In the genomic region with DNA sequence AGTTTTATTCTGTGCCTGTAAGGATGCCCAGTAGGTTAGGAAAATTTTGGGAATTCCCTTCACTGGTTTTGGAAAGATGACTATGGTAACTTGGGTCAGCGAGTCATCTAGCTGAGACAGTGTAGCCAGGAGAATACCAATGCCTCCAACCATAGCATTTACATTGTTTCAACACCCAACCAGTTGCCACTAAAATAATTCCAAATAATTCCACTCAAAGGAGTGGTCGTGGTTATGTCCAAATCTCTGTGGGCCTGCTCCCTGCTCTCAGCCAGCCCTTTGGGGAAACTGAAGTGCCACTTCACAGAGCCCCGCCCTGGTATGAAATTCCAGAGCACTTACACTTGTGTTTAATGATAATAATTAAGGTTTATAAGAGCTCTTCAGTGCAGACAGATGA, we compare ENCODE assay signal across 21 cellular contexts.
DNase-seq lines count a peak whose midpoint lies in the region; ATAC-seq, FAIRE-seq and TF ChIP-seq lines count a peak whose summit lies in the region.
"Had no signal": no experiment of that assay in that cellular context is flagged by ENCODE, and none has a peak within 500 bp of the region (broad histone marks: within the 10 kb centered on the region; RNA-seq: fewer than 3 reads in every experiment).

No MANE protein-coding gene starts in this region.

- no peak overlapping the region for H3K4me3 Mint-ChIP-seq in activated naive CD8-positive, alpha-beta T cell treated with anti-CD3 and anti-CD28 coated beads, Interleukin-2, amount 50 U/mL, for 24 hours
- H3K4me3 Mint-ChIP-seq: naive thymus-derived CD8-positive, alpha-beta T cell; T-helper 2 cell treated with Interferon-gamma antibody and Interleukin-4, amounts not matched to agents 5 μg/mL and 100 μg/mL, for 36 hours had no signal

- intact Hi-C loops in heart right ventricle (cut with DNase I), result no loop called here

- no peaks in the 10 kb centered on the region for H3K27me3 ChIP-seq in MG63
- no peaks in the 10 kb centered on the region for H3K27me3 ChIP-seq in bronchial epithelial cell (ENCODE audit: control insufficient read depth, insufficient read depth, low read length)
- H3K27me3 ChIP-seq in osteoblast (ENCODE audit: insufficient read depth, low read length), result no peaks in the 10 kb centered on the region
- no peaks in the 10 kb centered on the region for H3K27me3 ChIP-seq in heart right ventricle
- H3K27me3 ChIP-seq: BLaER1, gastroesophageal sphincter, SJSA1 had no signal

- 65 to 72% methylated on average over 3 of the region's 3 CpGs for WGBS in heart right ventricle, 2 donors

- H3K27ac Mint-ChIP-seq in activated naive CD8-positive, alpha-beta T cell treated with anti-CD3 and anti-CD28 coated beads, Interleukin-2, amount 50 U/mL, for 24 hours, result no peak overlapping the region
- H3K27ac Mint-ChIP-seq: activated T-helper 2 cell treated with anti-CD3 and anti-CD28 coated beads, Interferon-gamma antibody, Interleukin-2, Interleukin-4, amounts not matched to agents 10 μg/mL and 5 μg/mL and 100 μg/mL, durations not matched to agents 14 hours and 24 hours and 36 hours; naive thymus-derived CD8-positive, alpha-beta T cell; T-helper 2 cell treated with Interferon-gamma antibody and Interleukin-4, amounts not matched to agents 5 μg/mL and 100 μg/mL, for 36 hours had no signal

- H3K4me1 ChIP-seq in osteoblast (ENCODE audit: insufficient read depth, low read length), result no peaks in the 10 kb centered on the region
- H3K4me1 ChIP-seq in heart right ventricle, result no peaks in the 10 kb centered on the region
- H3K4me1 ChIP-seq: gastroesophageal sphincter had no signal

- no peak overlapping the region for H3K4me2 ChIP-seq in osteoblast (ENCODE audit: insufficient read depth, low read length)
- H3K4me2 ChIP-seq: BLaER1 had no signal

- no peak for ATAC-seq in heart right ventricle
- ATAC-seq in activated naive CD8-positive, alpha-beta T cell treated with anti-CD3 and anti-CD28 coated beads, Interleukin-2, amount 50 U/mL, for 24 hours, result no peak
- ATAC-seq: gastroesophageal sphincter; naive thymus-derived CD8-positive, alpha-beta T cell had no signal

- no peaks in the 10 kb centered on the region for H3K27me3 Mint-ChIP-seq in activated naive CD8-positive, alpha-beta T cell treated with anti-CD3 and anti-CD28 coated beads, Interleukin-2, amount 50 U/mL, for 24 hours

- H4K20me1 ChIP-seq in osteoblast (ENCODE audit: insufficient read depth, low read length), result no peaks in the 10 kb centered on the region
- H4K20me1 ChIP-seq: BLaER1 had no signal

- TF ChIP-seq CTCF in bronchial epithelial cell (IDR thresholded peaks at IDR 0.05; ENCODE audit: insufficient read depth, low read length, severe bottlenecking) (no peak), osteoblast (IDR thresholded peaks at IDR 0.05; ENCODE audit: extremely low read depth, low read depth, low read length) (no peak), heart right ventricle (IDR thresholded peaks at IDR 0.05) (no peak)

- no peaks in the 10 kb centered on the region for H3K79me2 ChIP-seq in osteoblast (ENCODE audit: insufficient read depth, low read length)

- H3K9me3 Mint-ChIP-seq in activated naive CD8-positive, alpha-beta T cell treated with anti-CD3 and anti-CD28 coated beads, Interleukin-2, amount 50 U/mL, for 24 hours, result no peaks in the 10 kb centered on the region
- H3K9me3 Mint-ChIP-seq: activated T-helper 2 cell treated with anti-CD3 and anti-CD28 coated beads, Interferon-gamma antibody, Interleukin-2, Interleukin-4, amounts not matched to agents 10 μg/mL and 5 μg/mL and 100 μg/mL, durations not matched to agents 14 hours and 24 hours and 36 hours; T-helper 2 cell treated with Interferon-gamma antibody and Interleukin-4, amounts not matched to agents 5 μg/mL and 100 μg/mL, for 36 hours had no signal

- H3K36me3 ChIP-seq in MG63 (no peaks in the 10 kb centered on the region), bronchial epithelial cell (ENCODE audit: control insufficient read depth, insufficient read depth, low read length) (no peaks in the 10 kb centered on the region), osteoblast (ENCODE audit: insufficient read depth, low read length) (no peaks in the 10 kb centered on the region), heart right ventricle (no peaks in the 10 kb centered on the region)
- H3K36me3 ChIP-seq: BLaER1, gastroesophageal sphincter, SJSA1 had no signal

- H3K9me3 ChIP-seq in MG63 (peaks cover 4% of the 10 kb centered on the region; the same call in 1 of the 2 replicates), osteoblast (ENCODE audit: low read depth, low read length) (no peaks in the 10 kb centered on the region), heart right ventricle (peaks cover 0 to 5% (median 0%) of the 10 kb centered on the region in 11 donors)
- H3K9me3 ChIP-seq: BLaER1, gastroesophageal sphincter, SJSA1 had no signal

- H2AFZ ChIP-seq in osteoblast (ENCODE audit: low read length), result no peak overlapping the region

- DNase-seq in ELR (ENCODE audit: low read depth) (peak; percentile 16), MG63 (peak; percentile 67), bronchial epithelial cell (ENCODE audit: low read depth) (peak; percentile 16), osteoblast (ENCODE audit: insufficient read length, low spot score, missing footprints) (peak; percentile 46), heart right ventricle (no peak), anterior cingulate cortex (lab: John Stamatoyannopoulos, UW) (no peak)
- DNase-seq in activated naive CD8-positive, alpha-beta T cell treated with anti-CD3 and anti-CD28 coated beads, Interleukin-2, amount 50 U/mL, for 24 hours, result no peak
- DNase-seq: activated CD4-positive, CD25-positive, alpha-beta regulatory T cell treated with anti-CD3 and anti-CD28 coated beads, Interleukin-2, amount 50 U/mL, for 72 hours; amygdala; naive thymus-derived CD8-positive, alpha-beta T cell; NCI-H1694 treated with DMSO at 0.1 percent for 48 hours; NCI-H510A treated with DMSO at 0.1 percent for 48 hours; stimulated activated CD4-positive, alpha-beta T cell treated with anti-CD3 and anti-CD28 coated beads, Interleukin-4, amount 100 ng/mL, for 24 hours had no signal

- H3K36me3 Mint-ChIP-seq in activated naive CD8-positive, alpha-beta T cell treated with anti-CD3 and anti-CD28 coated beads, Interleukin-2, amount 50 U/mL, for 24 hours (ENCODE audit: low read depth), result no peaks in the 10 kb centered on the region
- H3K36me3 Mint-ChIP-seq: naive thymus-derived CD8-positive, alpha-beta T cell had no signal

- H3K4me1 Mint-ChIP-seq in activated naive CD8-positive, alpha-beta T cell treated with anti-CD3 and anti-CD28 coated beads, Interleukin-2, amount 50 U/mL, for 24 hours, result no peaks in the 10 kb centered on the region
- H3K4me1 Mint-ChIP-seq: naive thymus-derived CD8-positive, alpha-beta T cell had no signal

- no peak for FAIRE-seq in bronchial epithelial cell (lab: Jason Lieb, UNC)
- FAIRE-seq: D721Med, HTR-8/SVneo had no signal

- H3K4me3 ChIP-seq in MG63 (no peak overlapping the region), bronchial epithelial cell (ENCODE audit: low read depth, low read length) (no peak overlapping the region), osteoblast (ENCODE audit: insufficient read depth, low read length) (no peak overlapping the region), heart right ventricle (no peak overlapping the region)
- H3K4me3 ChIP-seq: BLaER1, gastroesophageal sphincter, SJSA1, skin epidermis had no signal

- H3K27ac ChIP-seq in osteoblast (ENCODE audit: low read depth, low read length) (no peak overlapping the region), heart right ventricle (no peak overlapping the region)
- H3K27ac ChIP-seq: BLaER1, gastroesophageal sphincter, SJSA1, skin epidermis had no signal

Comparison
In these comparisons a context has a peak if more than half of its experiments do, and no peak if none do; other contexts are left out.
1. DNase-seq: peak in ELR (single experiment), MG63 (single experiment), bronchial epithelial cell (single experiment) and osteoblast (single experiment); none in heart right ventricle (0 of 2), anterior cingulate cortex (0 of 58) and activated naive CD8-positive, alpha-beta T cell treated with anti-CD3 and anti-CD28 coated beads, Interleukin-2, amount 50 U/mL, for 24 hours (single experiment).